30 cellular contexts compared by ENCODE assay signal in genomic region chr14:35252485-35252884, GRCh38.
DNase-seq lines count a peak whose midpoint lies in the region; ATAC-seq and TF ChIP-seq lines count a peak whose summit lies in the region.
"Had no signal": no experiment of that assay in that cellular context is flagged by ENCODE, and none has a peak within 500 bp of the region (broad histone marks: within the 10 kb centered on the region; RNA-seq: fewer than 3 reads in every experiment).

No MANE protein-coding gene starts in this region.

- no peak for DNase-seq in activated T-cell treated with anti-CD3 and anti-CD28 coated beads, Interleukin-2, amount 50 U/mL, for 24 hours
- no peak for DNase-seq in activated T-cell treated with anti-CD3 and anti-CD28 coated beads, Interleukin-2, amount 50 U/mL, for 1 hour
- peak; percentile 16 for DNase-seq in stimulated activated naive CD8-positive, alpha-beta T cell treated with anti-CD3 and anti-CD28 coated beads, Interleukin-15, Interleukin-2, amounts not matched to agents 100 U/mL and 50 U/mL, for 24 hours
- DNase-seq in SW480 (ENCODE audit: low spot score) (no peak), UCSD-AML1 (lab: John Stamatoyannopoulos, UW; ENCODE audit: unreplicated experiment) (no peak)
- DNase-seq: activated CD4-positive, CD25-positive, alpha-beta regulatory T cell treated with anti-CD3 and anti-CD28 coated beads, Interleukin-2, amount 50 U/mL, for 72 hours; activated effector memory CD4-positive, alpha-beta T cell treated with Interleukin-2 at 50 U/mL for 16 hours; erythroblast; glutamatergic neuron; islet precursor cell; KBM-7; left ventricle myocardium inferior; mesenchymal stem cell; NCI-H1105; NCI-H1930; NCI-H524; OCI-M1; posterior cingulate gyrus; right cardiac atrium; stimulated activated CD4-positive, alpha-beta T cell treated with anti-CD3 and anti-CD28 coated beads, Interleukin-2, amount 100 ng/mL, for 24 hours; T-helper 1 cell; tibial artery had no signal

- H3K27me3 Mint-ChIP-seq in activated T-cell treated with anti-CD3 and anti-CD28 coated beads, Interleukin-2, amount 50 U/mL, for 24 hours = no peaks in the 10 kb centered on the region
- H3K27me3 Mint-ChIP-seq in activated naive CD8-positive, alpha-beta T cell = no peaks in the 10 kb centered on the region

- H3K4me3 Mint-ChIP-seq in activated T-cell treated with anti-CD3 and anti-CD28 coated beads, Interleukin-2, amount 50 U/mL, for 24 hours = no peak overlapping the region
- peak overlapping the region; percentile 1 for H3K4me3 Mint-ChIP-seq in activated naive CD8-positive, alpha-beta T cell

- no peak overlapping the region for H3K27ac ChIP-seq in HEK293 (ENCODE audit: extremely low read depth, low read depth, low read length)
- H3K27ac ChIP-seq: coronary artery, left ventricle myocardium inferior, neutrophil, RWPE1, tibial artery, vagina had no signal

- ATAC-seq in stimulated activated naive CD8-positive, alpha-beta T cell treated with anti-CD3 and anti-CD28 coated beads, Interleukin-15, Interleukin-2, amounts not matched to agents 100 U/mL and 50 U/mL, for 24 hours = peak; percentile 52
- ATAC-seq: GM12878, right cardiac atrium had no signal

- no peaks in the 10 kb centered on the region for H3K9me3 ChIP-seq in HEK293 (ENCODE audit: control insufficient read depth, insufficient read depth, low read depth, low read length)
- H3K9me3 ChIP-seq: HAP-1, left ventricle myocardium inferior, neutrophil, tibial artery, vagina had no signal

- peaks cover 19% of the 10 kb centered on the region for H3K36me3 Mint-ChIP-seq in activated T-cell treated with anti-CD3 and anti-CD28 coated beads, Interleukin-2, amount 50 U/mL, for 24 hours (ENCODE audit: low read depth)
- H3K36me3 Mint-ChIP-seq in activated naive CD8-positive, alpha-beta T cell = peaks cover 18% of the 10 kb centered on the region

- no peak for TF ChIP-seq CTCF in HEK293 (tag by site-specific recombination; IDR thresholded peaks at IDR 0.05)

- peak overlapping the region; percentile 11 for H3K27ac Mint-ChIP-seq in activated T-cell treated with anti-CD3 and anti-CD28 coated beads, Interleukin-2, amount 50 U/mL, for 24 hours
- peak overlapping the region; percentile 16 for H3K27ac Mint-ChIP-seq in activated naive CD8-positive, alpha-beta T cell

- CTCF ChIA-PET in HEK293 (lab: Yijun Ruan, JAX) = no interaction called here

- no peaks in the 10 kb centered on the region for H3K4me1 ChIP-seq in HEK293 (ENCODE audit: control insufficient read depth, insufficient read depth, low read length)
- H3K4me1 ChIP-seq: HAP-1, tibial artery, vagina had no signal

- no peaks in the 10 kb centered on the region; a peak in 1 of 3 replicates for H3K36me3 ChIP-seq in HEK293 (ENCODE audit: control insufficient read depth in 2 of 2, insufficient read depth in 1 of 2, low read length in 2 of 2)
- H3K36me3 ChIP-seq: HAP-1, left ventricle myocardium inferior, neutrophil, vagina had no signal

- no peak overlapping the region for H3K4me3 ChIP-seq in HEK293 (ENCODE audit: low read depth, low read length)
- H3K4me3 ChIP-seq: coronary artery, GM12878, HAP-1, left ventricle myocardium inferior, tibial artery, vagina had no signal

- H3K4me1 Mint-ChIP-seq in activated T-cell treated with anti-CD3 and anti-CD28 coated beads, Interleukin-2, amount 50 U/mL, for 24 hours (ENCODE audit: low read depth) = peaks cover 37% of the 10 kb centered on the region
- H3K4me1 Mint-ChIP-seq in activated naive CD8-positive, alpha-beta T cell (ENCODE audit: low read depth) = peaks cover 23% of the 10 kb centered on the region

- POLR2A ChIA-PET in HEK293 (lab: Yijun Ruan, JAX) = no interaction called here

- H3K9me3 Mint-ChIP-seq in activated T-cell treated with anti-CD3 and anti-CD28 coated beads, Interleukin-2, amount 50 U/mL, for 24 hours = no peaks in the 10 kb centered on the region
- no peaks in the 10 kb centered on the region for H3K9me3 Mint-ChIP-seq in activated naive CD8-positive, alpha-beta T cell (ENCODE audit: low read depth)

TF ChIP-seq in HEK293, 187 proteins besides CTCF, POLR2A, EP300 and RAD21:
- TF ChIP-seq ELK4 (IDR thresholded peaks at IDR 0.05; ENCODE audit: borderline replicate concordance, low read depth, low read length) = no peak
- TF ChIP-seq SCRT2 (tag by site-specific recombination; IDR thresholded peaks at IDR 0.05) = 0 out of 2 replicates have a peak, but pooled peaks have one; percentile 18
- TF ChIP-seq ZNF777 (tag by site-specific recombination; IDR thresholded peaks at IDR 0.05; ENCODE audit: borderline replicate concordance) = no peak
- TF ChIP-seq ZNF837 (tag by site-specific recombination; IDR thresholded peaks at IDR 0.05) = no peak
- TF ChIP-seq ZFHX2 (tag by site-specific recombination; conservative IDR thresholded peaks at IDR 0.05) = peak; percentile 92
- peak; percentile 95 for TF ChIP-seq EGR2 (tag by site-specific recombination; IDR thresholded peaks at IDR 0.05; ENCODE audit: low read depth)
